ENCODE assay signal across 1 cellular context in the genomic region with DNA sequence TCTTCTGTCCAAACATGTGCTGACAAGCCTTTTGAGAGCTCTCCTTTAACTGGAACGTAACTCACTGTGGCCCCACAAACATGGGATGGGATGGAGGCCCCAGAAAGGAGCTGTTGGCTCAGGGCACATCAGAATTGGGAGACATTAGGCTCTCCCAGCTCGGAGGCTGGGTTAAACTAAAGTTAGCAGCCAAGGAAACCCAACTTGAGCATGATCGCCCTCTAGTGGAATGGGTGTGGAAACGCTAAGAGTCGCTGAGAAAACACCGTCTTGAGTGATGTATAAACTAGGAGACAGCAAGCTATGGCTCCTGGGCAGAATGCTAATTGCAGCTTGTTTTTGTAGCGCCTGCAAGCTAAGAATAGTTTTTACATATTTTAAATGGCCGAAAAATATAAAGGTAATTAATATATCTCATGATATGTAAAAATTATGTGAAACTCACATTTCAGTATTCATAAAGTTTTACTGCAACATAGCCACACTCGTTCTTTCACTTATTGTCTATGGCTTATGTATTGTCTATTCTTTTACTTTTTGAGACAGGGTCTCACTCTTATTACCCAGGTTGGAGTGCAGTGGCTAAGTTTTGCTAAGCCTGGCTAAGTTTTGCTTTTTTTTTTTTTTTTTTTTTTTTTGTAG.
TF ChIP-seq lines count a peak whose summit lies in the region.

No MANE protein-coding gene starts in this region.

TF ChIP-seq in HCT116, 20 proteins besides CTCF, POLR2A, EP300 and RAD21 (continued from another document):
- TF ChIP-seq, protein P1, sequence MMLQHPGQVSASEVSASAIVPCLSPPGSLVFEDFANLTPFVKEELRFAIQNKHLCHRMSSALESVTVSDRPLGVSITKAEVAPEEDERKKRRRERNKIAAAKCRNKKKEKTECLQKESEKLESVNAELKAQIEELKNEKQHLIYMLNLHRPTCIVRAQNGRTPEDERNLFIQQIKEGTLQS (IDR thresholded peaks at IDR 0.05) = no peak
- TF ChIP-seq TCF7L2 (IDR thresholded peaks at IDR 0.05; ENCODE audit: borderline replicate concordance, extremely low read depth, insufficient read depth, insufficient read length) (no peak), EZH2 (IDR thresholded peaks at IDR 0.05) (no peak), YY1 (IDR thresholded peaks at IDR 0.05; ENCODE audit: extremely low read depth, insufficient replicate concordance, low read depth, low read length) (peak; percentile 49), SRF (IDR thresholded peaks at IDR 0.05; ENCODE audit: low read depth) (peak; percentile 91), ZFX (IDR thresholded peaks at IDR 0.05) (no peak), ELF1 (IDR thresholded peaks at IDR 0.05; ENCODE audit: borderline replicate concordance, low read depth) (no peak), POLR2AphosphoS5 (IDR thresholded peaks at IDR 0.05; ENCODE audit: low read depth, low read length) (0 out of 2 replicates have a peak, but pooled peaks have one; percentile 29), SIN3A (IDR thresholded peaks at IDR 0.05; ENCODE audit: low read depth) (no peak), EZH2phosphoT487 (IDR thresholded peaks at IDR 0.05; ENCODE audit: borderline replicate concordance) (no peak), SP1 (IDR thresholded peaks at IDR 0.05; ENCODE audit: low read depth) (peak; percentile 33), CEBPB (IDR thresholded peaks at IDR 0.05; ENCODE audit: low read depth) (no peak), EGR1 (IDR thresholded peaks at IDR 0.05; ENCODE audit: low read depth) (no peak), FOSL1 (IDR thresholded peaks at IDR 0.05; ENCODE audit: low read depth) (no peak)
